9 cellular contexts compared by ENCODE assay signal in genomic region chr6:31901415-31901952, GRCh38. TPM values are rescaled to one million over a fixed set of nuclear protein-coding genes. Genes with fewer than 3 reads are reported as not detected.
A peak's percentile ranks its signal among the peaks of the same experiment; 100 is the strongest.
DNase-seq lines count a peak whose midpoint lies in the region; ATAC-seq and TF ChIP-seq lines count a peak whose summit lies in the region.
"Had no signal": no experiment of that assay in that cellular context is flagged by ENCODE, and none has a peak within 500 bp of the region (broad histone marks: within the 10 kb centered on the region; RNA-seq: fewer than 3 reads in every experiment).

No MANE protein-coding gene starts in this region.

- H3K36me3 ChIP-seq in IMR-90 (ENCODE audit: control insufficient read depth, insufficient read depth, low read length) = 0 out of 2 replicates have a peak, but pooled peaks cover 3% of the 10 kb centered on the region

- no peak for TF ChIP-seq RAD21 in IMR-90 (IDR thresholded peaks at IDR 0.05; ENCODE audit: low read length)

- H2BK15ac ChIP-seq in IMR-90 (ENCODE audit: low read depth, low read length) = no peak overlapping the region

- peak overlapping the region; percentile 45 for H2BK5ac ChIP-seq in IMR-90 (ENCODE audit: low read depth, low read length, poor library complexity, severe bottlenecking)

- H3K9me3 Mint-ChIP-seq in Calu3 (ENCODE audit: low read depth, unreplicated experiment) = no peaks in the 10 kb centered on the region
- no peaks in the 10 kb centered on the region for H3K9me3 Mint-ChIP-seq in central memory CD8-positive, alpha-beta T cell

- peak overlapping the region; percentile 82 to 85; a peak in 2 of 4 replicates for H4K8ac ChIP-seq in IMR-90 (ENCODE audit: low read depth in 2 of 2, low read length in 2 of 2)

- H3K4me3 ChIP-seq in IMR-90 (ENCODE audit: insufficient read depth, low read depth, low read length) = peak overlapping the region; percentile 58

- peak; percentile 75 for DNase-seq in Calu3
- DNase-seq in IMR-90 = peak; percentile 41
- DNase-seq in central memory CD8-positive, alpha-beta T cell (ENCODE audit: low spot score in 2 of 2) = peak; percentile 37 to 38
- peak; percentile 65 for DNase-seq in stimulated activated CD4-positive, alpha-beta T cell treated with anti-CD3 and anti-CD28 coated beads, Interleukin-1b, Interleukin-23, amount 100 ng/mL, for 48 hours

- H3K4me2 ChIP-seq in IMR-90 (ENCODE audit: low read depth, low read length) = peak overlapping the region; percentile 79

- TF ChIP-seq POLR2A in IMR-90 (IDR thresholded peaks at IDR 0.05; ENCODE audit: low read depth, low read length) = no peak

- H3K14ac ChIP-seq in IMR-90 (replicated peaks; ENCODE audit: low read depth, low read length) = no peak overlapping the region; the same call in 1 of the 2 replicates

- H3K36me3 Mint-ChIP-seq in Calu3 (ENCODE audit: insufficient read depth, unreplicated experiment) = peaks cover 71% of the 10 kb centered on the region
- H3K36me3 Mint-ChIP-seq in central memory CD8-positive, alpha-beta T cell (ENCODE audit: insufficient read depth) = peaks cover 18% of the 10 kb centered on the region

- POLR2A ChIA-PET in IMR-90 (lab: Charles Lee; ENCODE audit: unreplicated experiment) = interaction anchor here (0.6 to 1.3 kb wide), 3 partner anchors 70 to 494 kb away, joined by 3 to 7 read pairs (median 3); no protein-coding TSS in a partner anchor

- H2AK9ac ChIP-seq in IMR-90 (replicated peaks; ENCODE audit: low read depth, low read length, poor library complexity) = peak overlapping the region; percentile 75

- peak overlapping the region; percentile 17; the same call in 1 of the 2 replicates for H3K18ac ChIP-seq in IMR-90 (ENCODE audit: low read depth, low read length)

- TF ChIP-seq CTCF in Calu3 (IDR thresholded peaks at IDR 0.05; ENCODE audit: unreplicated experiment) (no peak), IMR-90 (conservative IDR thresholded peaks at IDR 0.05; ENCODE audit: low read depth, low read length) (no peak), VCaP (conservative IDR thresholded peaks at IDR 0.05) (no peak)

- BruUV-seq in Calu3 (replicated peaks; lab: Mats Ljungman, UMichigan) (no TSS peak), IMR-90 (replicated peaks; lab: Mats Ljungman, UMichigan) (no TSS peak)

- in situ Hi-C loops in IMR-90 (cut with MboI; ENCODE audit: low sequenced_read_pairs) = no loop called here

- H3K27me3 ChIP-seq in IMR-90 (ENCODE audit: control insufficient read depth, insufficient read depth, low read length) = no peaks in the 10 kb centered on the region
- no peaks in the 10 kb centered on the region for H3K27me3 ChIP-seq in layer of hippocampus (ENCODE audit: control insufficient read depth, insufficient read depth, low read length)

- H3K56ac ChIP-seq in IMR-90 (ENCODE audit: extremely low read depth, insufficient read depth, low read length) = 0 out of 2 replicates have a peak overlapping the region, but pooled peaks have one; percentile 2

- H3K9me1 ChIP-seq in IMR-90 (ENCODE audit: insufficient read depth, low read length) = peaks cover 8% of the 10 kb centered on the region; the same call in 1 of the 2 replicates

- H4K91ac ChIP-seq in IMR-90 (ENCODE audit: insufficient read depth, low read depth, low read length) = peak overlapping the region; percentile 66; the same call in 1 of the 2 replicates

- H3K4me3 Mint-ChIP-seq in Calu3 (ENCODE audit: low read depth, unreplicated experiment) = peak overlapping the region; percentile 64
- peak overlapping the region; percentile 85 for H3K4me3 Mint-ChIP-seq in central memory CD8-positive, alpha-beta T cell

- intact Hi-C loops in Calu3 (cut with micrococcal nuclease; ENCODE audit: unreplicated experiment) (no loop called here), IMR-90 (cut with micrococcal nuclease) (loop anchor here (5.0 kb wide), 1 partner anchor 251 kb away; the partner anchor contains the start of genes PPT2 and PRRT1)

- peak overlapping the region; percentile 90 for H2AFZ ChIP-seq in IMR-90 (replicated peaks; ENCODE audit: low read length, poor library complexity)

- H3K9me3 ChIP-seq in IMR-90 (ENCODE audit: control insufficient read depth, insufficient read depth, low read length) = no peaks in the 10 kb centered on the region

- ATAC-seq in IMR-90 (ENCODE audit: low read depth) (peak; percentile 38), HG02885 (IDR thresholded peaks at IDR 0.05; ENCODE audit: poor library complexity, unreplicated experiment) (no peak), HG03354 (IDR thresholded peaks at IDR 0.05; ENCODE audit: poor library complexity, severe bottlenecking, unreplicated experiment) (no peak)
- peak; percentile 22 for ATAC-seq in central memory CD8-positive, alpha-beta T cell (replicated peaks; ENCODE audit: extremely low read depth, poor library complexity, severe bottlenecking)

- H3K23ac ChIP-seq in IMR-90 (ENCODE audit: low read depth, low read length) = no peak overlapping the region

- H3K27me3 Mint-ChIP-seq in Calu3 (ENCODE audit: unreplicated experiment) = no peaks in the 10 kb centered on the region
- H3K27me3 Mint-ChIP-seq in central memory CD8-positive, alpha-beta T cell = peaks cover 5% of the 10 kb centered on the region

- H3K27ac ChIP-seq in IMR-90 (ENCODE audit: insufficient read depth, low read length) (peak overlapping the region; percentile 64), VCaP (peak overlapping the region; percentile 92), layer of hippocampus (ENCODE audit: low read depth, low read length) (peak overlapping the region; percentile 97)

- peak overlapping the region; percentile 53 for H3K4ac ChIP-seq in IMR-90 (ENCODE audit: low read depth, low read length)

- peak overlapping the region; percentile 65 for H3K27ac Mint-ChIP-seq in Calu3 (ENCODE audit: unreplicated experiment)
- peak overlapping the region; percentile 2 for H3K27ac Mint-ChIP-seq in central memory CD8-positive, alpha-beta T cell (ENCODE audit: low read depth)

- peaks cover 3% of the 10 kb centered on the region for H4K20me1 ChIP-seq in IMR-90 (ENCODE audit: insufficient read depth, low read length)

- dilution Hi-C loops in IMR-90 (cut with HindIII; ENCODE audit: low sequenced_read_pairs, unreplicated experiment) = no loop called here

- CTCF ChIA-PET in Calu3 (lab: Charles Lee) = no interaction called here
- CTCF ChIA-PET in IMR-90 (lab: Yijun Ruan, JAX) = no interaction called here

- H3K4me1 ChIP-seq in IMR-90 (ENCODE audit: control insufficient read depth, insufficient read depth, low read length) = peaks cover 10% of the 10 kb centered on the region

- WGBS in IMR-90 (ENCODE audit: extremely low coverage in 2 of 2, insufficient read length in 1 of 2), 2 experiments = no CpG with 5 or more reads among the region's 45 CpGs

- no peak overlapping the region for H2BK120ac ChIP-seq in IMR-90 (ENCODE audit: low read depth, low read length)

- H2AK5ac ChIP-seq in IMR-90 (ENCODE audit: low read depth, low read length) = peak overlapping the region; percentile 71; the same call in 1 of the 2 replicates

- H2BK20ac ChIP-seq in IMR-90 (ENCODE audit: low read depth, low read length) = no peak overlapping the region

- peak overlapping the region; percentile 54 for H3K9ac ChIP-seq in IMR-90 (ENCODE audit: low read depth, low read length)

- no peak overlapping the region for H4K5ac ChIP-seq in IMR-90 (ENCODE audit: low read depth, low read length)

- H3K79me1 ChIP-seq in IMR-90 (ENCODE audit: low read depth in 1 of 2, low read length in 2 of 2) = peaks cover 15 to 41% of the 10 kb centered on the region in 2 experiments; a peak in 3 of 4 replicates

- peaks cover 39% of the 10 kb centered on the region for H3K4me1 Mint-ChIP-seq in Calu3 (ENCODE audit: low read depth, unreplicated experiment)
- H3K4me1 Mint-ChIP-seq in central memory CD8-positive, alpha-beta T cell = peaks cover 37% of the 10 kb centered on the region

TF ChIP-seq in IMR-90, 13 proteins besides CTCF, POLR2A, EP300 and RAD21:
- TF ChIP-seq MAZ (IDR thresholded peaks at IDR 0.05; ENCODE audit: borderline replicate concordance, low read depth, low read length) (peak; percentile 24; the same call in 1 of the 2 replicates), SMC3 (IDR thresholded peaks at IDR 0.05; ENCODE audit: low read depth, low read length) (no peak), MXI1 (IDR thresholded peaks at IDR 0.05; ENCODE audit: borderline replicate concordance, low read depth, low read length) (peak; percentile 29; the same call in 1 of the 2 replicates), ELK1 (IDR thresholded peaks at IDR 0.05; ENCODE audit: borderline replicate concordance, low read depth, low read length) (no peak), CHD1 (IDR thresholded peaks at IDR 0.05; ENCODE audit: low read depth, low read length) (no peak)

RNA-seq across cellular contexts. Expression of gene ZBTB12, which starts 0.4 kb away (rescaled TPM):
- total RNA-seq in Calu3 (2022) (22.6 and 28.1 TPM in 2 replicates), IMR-90 (2012; rRNA removed) (2.0 and 2.5 TPM in 2 replicates)
- 8.1 and 8.5 TPM in 2 replicates for polyA plus RNA-seq in IMR-90 (2012; rRNA removed)
- 2.5 and 4.5 TPM in 2 replicates for polyA plus RNA-seq in IMR-90 (2012; cell fraction: cytosol; rRNA removed)
- polyA plus RNA-seq in IMR-90 (2012; cell fraction: nucleus; rRNA removed; ENCODE audit: low replicate concordance) = 2.0 and 2.9 TPM in 2 replicates

RNA-seq across cellular contexts. Expression of gene EHMT2, which starts 4.0 kb away (rescaled TPM):
- total RNA-seq in Calu3 (2022) (131 and 138 TPM in 2 replicates), IMR-90 (2012; rRNA removed) (36.4 and 38.0 TPM in 2 replicates)
- 47.7 and 51.2 TPM in 2 replicates for polyA plus RNA-seq in IMR-90 (2012; rRNA removed)
- polyA plus RNA-seq in IMR-90 (2012; cell fraction: cytosol; rRNA removed) = 31.6 and 49.6 TPM in 2 replicates
- 155 and 310 TPM in 2 replicates for polyA plus RNA-seq in IMR-90 (2012; cell fraction: nucleus; rRNA removed; ENCODE audit: low replicate concordance)

RNA-seq across cellular contexts. Expression of gene SLC44A4, which starts 22.7 kb away (rescaled TPM):
- 185 and 238 TPM in 2 replicates for total RNA-seq in Calu3 (2022)
- total RNA-seq in IMR-90 (2012; rRNA removed) = 0.36 TPM in 1 of 2 replicates, not detected in the other
- 0.14 and 0.19 TPM in 2 replicates for polyA plus RNA-seq in IMR-90 (2012; rRNA removed)
- 0.26 and 0.84 TPM in 2 replicates for polyA plus RNA-seq in IMR-90 (2012; cell fraction: cytosol; rRNA removed)
- 0.23 and 0.28 TPM in 2 replicates for polyA plus RNA-seq in IMR-90 (2012; cell fraction: nucleus; rRNA removed; ENCODE audit: low replicate concordance)

RNA-seq across cellular contexts. Expression of gene C2, which starts 26.0 kb away (rescaled TPM):
- total RNA-seq in Calu3 (2022) (5.0 and 6.3 TPM in 2 replicates), IMR-90 (2012; rRNA removed) (under 0.01 and 0.18 TPM in 2 replicates)
- polyA plus RNA-seq in IMR-90 (2012; rRNA removed) = 0.19 and 0.26 TPM in 2 replicates
- polyA plus RNA-seq in IMR-90 (2012; cell fraction: cytosol; rRNA removed) = 0.33 and 0.40 TPM in 2 replicates
- polyA plus RNA-seq in IMR-90 (2012; cell fraction: nucleus; rRNA removed; ENCODE audit: low replicate concordance) = 0.30 and 0.69 TPM in 2 replicates
- total RNA-seq: dermis microvascular lymphatic vessel endothelial cell had no signal

RNA-seq across cellular contexts. Expression of gene NEU1, which starts 38.9 kb away (rescaled TPM):
- total RNA-seq in Calu3 (2022) (133 and 159 TPM in 2 replicates), IMR-90 (2012; rRNA removed) (23.6 and 28.5 TPM in 2 replicates)
- 36.2 and 37.3 TPM in 2 replicates for polyA plus RNA-seq in IMR-90 (2012; rRNA removed)
- polyA plus RNA-seq in IMR-90 (2012; cell fraction: cytosol; rRNA removed) = 32.0 and 40.9 TPM in 2 replicates
- polyA plus RNA-seq in IMR-90 (2012; cell fraction: nucleus; rRNA removed; ENCODE audit: low replicate concordance) = 19.7 and 24.8 TPM in 2 replicates

Comparison
In these comparisons a context has a peak if more than half of its experiments do, and no peak if none do; other contexts are left out.
1. ATAC-seq: peak in IMR-90 (single experiment) and central memory CD8-positive, alpha-beta T cell (single experiment); none in HG02885 (single experiment) and HG03354 (single experiment).
2. RNA of gene SLC44A4, which starts 22.7 kb away (total RNA-seq): 185 to 238 TPM in Calu3; 0.36 TPM in IMR-90; every median in the first group is over 100 times any median in the second.
3. Peak in every context shown above with its lines, with median percentiles within 50 percentile points of each other: DNase-seq and H3K27ac ChIP-seq.